ENCODE assay signal across 16 cellular contexts in genomic region chr21:45457832-45458172, GRCh38.
"Had no signal": no experiment of that assay in that cellular context is flagged by ENCODE, and none has a peak within 500 bp of the region (broad histone marks: within the 10 kb centered on the region; RNA-seq: fewer than 3 reads in every experiment).

No MANE protein-coding gene starts in this region.

- H3K27ac ChIP-seq: left lung, stomach, vagina had no signal

- H3K4me3 ChIP-seq: vagina had no signal

- H3K36me3 Mint-ChIP-seq: natural killer cell treated with Interleukin-12 subunit alpha and Interleukin-12 subunit beta and Interleukin-15 and Interleukin-18, amount 100 ng/mL, for 72 hours had no signal

- H3K4me3 Mint-ChIP-seq: activated CD4-positive, alpha-beta T cell treated with anti-CD3 and anti-CD28 coated beads, Interleukin-2, amount 10 ng/mL, durations not matched to agents 24 days and 14 days; activated naive CD8-positive, alpha-beta T cell treated with anti-CD3 and anti-CD28 coated beads for 36 hours; activated T-cell treated with anti-CD3 and anti-CD28 coated beads, Interleukin-2, amount 50 U/mL, for 72 hours; natural killer cell treated with Interleukin-12 subunit alpha and Interleukin-12 subunit beta and Interleukin-15 and Interleukin-18, amount 100 ng/mL, for 72 hours; T-helper 2 cell treated with Interferon-gamma antibody and Interleukin-4, amounts not matched to agents 5 μg/mL and 100 μg/mL, for 36 hours had no signal

- H3K27me3 ChIP-seq: vagina had no signal

- H3K9me3 ChIP-seq: vagina had no signal

- H3K4me1 Mint-ChIP-seq: activated CD4-positive, alpha-beta T cell treated with anti-CD3 and anti-CD28 coated beads, Interleukin-2, amount 10 ng/mL, durations not matched to agents 24 days and 14 days; activated naive CD8-positive, alpha-beta T cell treated with anti-CD3 and anti-CD28 coated beads for 36 hours had no signal

- ATAC-seq: activated T-cell treated with anti-CD3 and anti-CD28 coated beads, Interleukin-2, amount 50 U/mL, for 72 hours; gastroesophageal sphincter; left lung; natural killer cell treated with Interleukin-12 subunit alpha and Interleukin-12 subunit beta and Interleukin-15 and Interleukin-18, amount 100 ng/mL, for 72 hours; sciatic nerve had no signal

- DNase-seq: activated CD4-positive, alpha-beta T cell treated with anti-CD3 and anti-CD28 coated beads, Interleukin-2, amount 10 ng/mL, durations not matched to agents 24 days and 14 days; activated CD4-positive, CD25-positive, alpha-beta regulatory T cell; activated CD8-positive, alpha-beta memory T cell treated with anti-CD3 and anti-CD28 coated beads, Interleukin-2, amount 50 U/mL, for 48 hours; activated naive CD8-positive, alpha-beta T cell treated with anti-CD3 and anti-CD28 coated beads for 36 hours; activated T-cell treated with anti-CD3 and anti-CD28 coated beads, Interleukin-2, amount 50 U/mL, for 72 hours; islet precursor cell; mesendoderm; stimulated activated CD4-positive, alpha-beta T cell treated with anti-CD3 and anti-CD28 coated beads, Interleukin-1b, Interleukin-23, amount 100 ng/mL, for 48 hours; stomach had no signal

- H3K27me3 Mint-ChIP-seq: activated naive CD8-positive, alpha-beta T cell treated with anti-CD3 and anti-CD28 coated beads for 36 hours; progenitor cell of endocrine pancreas had no signal

- H3K27ac Mint-ChIP-seq: activated CD4-positive, alpha-beta T cell treated with anti-CD3 and anti-CD28 coated beads, Interleukin-2, amount 10 ng/mL, durations not matched to agents 24 days and 14 days; activated naive CD8-positive, alpha-beta T cell treated with anti-CD3 and anti-CD28 coated beads for 36 hours; activated T-cell treated with anti-CD3 and anti-CD28 coated beads, Interleukin-2, amount 50 U/mL, for 72 hours; natural killer cell treated with Interleukin-12 subunit alpha and Interleukin-12 subunit beta and Interleukin-15 and Interleukin-18, amount 100 ng/mL, for 72 hours; progenitor cell of endocrine pancreas; T-helper 2 cell treated with Interferon-gamma antibody and Interleukin-4, amounts not matched to agents 5 μg/mL and 100 μg/mL, for 36 hours had no signal

- H3K36me3 ChIP-seq: left lung, vagina had no signal
